ENCODE assay signal across 7 cellular contexts in genomic region chr3:69963643-69964042, GRCh38. TPM values are rescaled to one million over a fixed set of nuclear protein-coding genes. Genes with fewer than 3 reads are reported as not detected.
"Had no signal": no experiment of that assay in that cellular context is flagged by ENCODE, and none has a peak within 500 bp of the region (broad histone marks: within the 10 kb centered on the region; RNA-seq: fewer than 3 reads in every experiment).

No MANE protein-coding gene starts in this region.

- H3K27ac ChIP-seq: HL-60 had no signal

- H3K4me3 ChIP-seq: K562 had no signal

- ATAC-seq: HepG2, K562 had no signal

- DNase-seq: IMR-90, KBM-7 had no signal

RNA-seq across cellular contexts. Expression of gene SAMMSON, which starts 35.9 kb away (rescaled TPM):
- total RNA-seq: HepG2, HT-29, IMR-90 had no signal
- polyA plus RNA-seq: HepG2, IgD-negative memory B cell, IMR-90 had no signal
